In the genomic region with DNA sequence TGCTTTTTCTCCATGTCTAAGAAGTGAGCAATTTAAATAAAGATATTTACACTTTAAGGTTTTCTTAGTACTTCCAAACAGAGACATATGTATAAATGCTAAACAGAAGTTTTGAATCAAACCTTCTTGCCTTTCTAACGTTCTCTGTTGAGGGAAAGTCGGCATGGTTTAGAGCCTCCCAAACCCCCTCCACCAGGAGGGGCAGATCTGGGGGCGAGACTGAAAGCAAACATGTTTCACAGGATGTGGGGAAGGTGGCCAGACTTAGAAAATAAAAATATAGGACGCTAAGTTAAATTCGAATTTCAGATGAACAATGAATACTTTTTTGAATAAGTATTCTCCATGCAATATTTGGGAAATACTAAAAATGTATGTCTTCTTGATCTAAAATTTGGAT, we compare ENCODE assay signal across 1 cellular context.
TF ChIP-seq lines count a peak whose summit lies in the region.

No MANE protein-coding gene starts in this region.

TF ChIP-seq in HepG2, 621 proteins besides CTCF, POLR2A, EP300 and RAD21:
- TF ChIP-seq, protein P1, sequence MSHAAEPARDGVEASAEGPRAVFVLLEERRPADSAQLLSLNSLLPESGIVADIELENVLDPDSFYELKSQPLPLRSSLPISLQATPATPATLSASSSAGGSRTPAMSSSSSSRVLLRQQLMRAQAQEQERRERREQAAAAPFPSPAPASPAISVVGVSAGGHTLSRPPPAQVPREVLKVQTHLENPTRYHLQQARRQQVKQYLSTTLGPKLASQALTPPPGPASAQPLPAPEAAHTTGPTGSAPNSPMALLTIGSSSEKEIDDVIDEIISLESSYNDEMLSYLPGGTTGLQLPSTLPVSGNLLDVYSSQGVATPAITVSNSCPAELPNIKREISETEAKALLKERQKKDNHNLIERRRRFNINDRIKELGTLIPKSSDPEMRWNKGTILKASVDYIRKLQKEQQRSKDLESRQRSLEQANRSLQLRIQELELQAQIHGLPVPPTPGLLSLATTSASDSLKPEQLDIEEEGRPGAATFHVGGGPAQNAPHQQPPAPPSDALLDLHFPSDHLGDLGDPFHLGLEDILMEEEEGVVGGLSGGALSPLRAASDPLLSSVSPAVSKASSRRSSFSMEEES (CRISPR knock-in tag; IDR thresholded peaks at IDR 0.05), result no peak
- TF ChIP-seq, protein P2, sequence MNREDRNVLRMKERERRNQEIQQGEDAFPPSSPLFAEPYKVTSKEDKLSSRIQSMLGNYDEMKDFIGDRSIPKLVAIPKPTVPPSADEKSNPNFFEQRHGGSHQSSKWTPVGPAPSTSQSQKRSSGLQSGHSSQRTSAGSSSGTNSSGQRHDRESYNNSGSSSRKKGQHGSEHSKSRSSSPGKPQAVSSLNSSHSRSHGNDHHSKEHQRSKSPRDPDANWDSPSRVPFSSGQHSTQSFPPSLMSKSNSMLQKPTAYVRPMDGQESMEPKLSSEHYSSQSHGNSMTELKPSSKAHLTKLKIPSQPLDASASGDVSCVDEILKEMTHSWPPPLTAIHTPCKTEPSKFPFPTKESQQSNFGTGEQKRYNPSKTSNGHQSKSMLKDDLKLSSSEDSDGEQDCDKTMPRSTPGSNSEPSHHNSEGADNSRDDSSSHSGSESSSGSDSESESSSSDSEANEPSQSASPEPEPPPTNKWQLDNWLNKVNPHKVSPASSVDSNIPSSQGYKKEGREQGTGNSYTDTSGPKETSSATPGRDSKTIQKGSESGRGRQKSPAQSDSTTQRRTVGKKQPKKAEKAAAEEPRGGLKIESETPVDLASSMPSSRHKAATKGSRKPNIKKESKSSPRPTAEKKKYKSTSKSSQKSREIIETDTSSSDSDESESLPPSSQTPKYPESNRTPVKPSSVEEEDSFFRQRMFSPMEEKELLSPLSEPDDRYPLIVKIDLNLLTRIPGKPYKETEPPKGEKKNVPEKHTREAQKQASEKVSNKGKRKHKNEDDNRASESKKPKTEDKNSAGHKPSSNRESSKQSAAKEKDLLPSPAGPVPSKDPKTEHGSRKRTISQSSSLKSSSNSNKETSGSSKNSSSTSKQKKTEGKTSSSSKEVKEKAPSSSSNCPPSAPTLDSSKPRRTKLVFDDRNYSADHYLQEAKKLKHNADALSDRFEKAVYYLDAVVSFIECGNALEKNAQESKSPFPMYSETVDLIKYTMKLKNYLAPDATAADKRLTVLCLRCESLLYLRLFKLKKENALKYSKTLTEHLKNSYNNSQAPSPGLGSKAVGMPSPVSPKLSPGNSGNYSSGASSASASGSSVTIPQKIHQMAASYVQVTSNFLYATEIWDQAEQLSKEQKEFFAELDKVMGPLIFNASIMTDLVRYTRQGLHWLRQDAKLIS (CRISPR knock-in tag; IDR thresholded peaks at IDR 0.05), result no peak
- TF ChIP-seq ZNF430 (CRISPR knock-in tag; IDR thresholded peaks at IDR 0.05), result no peak
- TF ChIP-seq ZNF331 (CRISPR knock-in tag; IDR thresholded peaks at IDR 0.05), result no peak
- TF ChIP-seq, protein P3, sequence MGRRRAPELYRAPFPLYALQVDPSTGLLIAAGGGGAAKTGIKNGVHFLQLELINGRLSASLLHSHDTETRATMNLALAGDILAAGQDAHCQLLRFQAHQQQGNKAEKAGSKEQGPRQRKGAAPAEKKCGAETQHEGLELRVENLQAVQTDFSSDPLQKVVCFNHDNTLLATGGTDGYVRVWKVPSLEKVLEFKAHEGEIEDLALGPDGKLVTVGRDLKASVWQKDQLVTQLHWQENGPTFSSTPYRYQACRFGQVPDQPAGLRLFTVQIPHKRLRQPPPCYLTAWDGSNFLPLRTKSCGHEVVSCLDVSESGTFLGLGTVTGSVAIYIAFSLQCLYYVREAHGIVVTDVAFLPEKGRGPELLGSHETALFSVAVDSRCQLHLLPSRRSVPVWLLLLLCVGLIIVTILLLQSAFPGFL (CRISPR knock-in tag; IDR thresholded peaks at IDR 0.05), result no peak
- TF ChIP-seq SCMH1 (CRISPR knock-in tag; IDR thresholded peaks at IDR 0.05; ENCODE audit: borderline replicate concordance), result no peak
- TF ChIP-seq PHF21A (CRISPR knock-in tag; IDR thresholded peaks at IDR 0.05), result no peak
- no peak for TF ChIP-seq MIER2 (CRISPR knock-in tag; IDR thresholded peaks at IDR 0.05)
- TF ChIP-seq EZH2 (conservative IDR thresholded peaks at IDR 0.05; ENCODE audit: low read depth, low read length), result no peak
- TF ChIP-seq MAFK (conservative IDR thresholded peaks at IDR 0.05 in 1 of 2, IDR thresholded peaks at IDR 0.05 in 1 of 2; ENCODE audit: low read length in 2 of 2), result no peak
- TF ChIP-seq ZNF367 (CRISPR knock-in tag; IDR thresholded peaks at IDR 0.05; ENCODE audit: borderline replicate concordance), result no peak
- TF ChIP-seq, protein P4, sequence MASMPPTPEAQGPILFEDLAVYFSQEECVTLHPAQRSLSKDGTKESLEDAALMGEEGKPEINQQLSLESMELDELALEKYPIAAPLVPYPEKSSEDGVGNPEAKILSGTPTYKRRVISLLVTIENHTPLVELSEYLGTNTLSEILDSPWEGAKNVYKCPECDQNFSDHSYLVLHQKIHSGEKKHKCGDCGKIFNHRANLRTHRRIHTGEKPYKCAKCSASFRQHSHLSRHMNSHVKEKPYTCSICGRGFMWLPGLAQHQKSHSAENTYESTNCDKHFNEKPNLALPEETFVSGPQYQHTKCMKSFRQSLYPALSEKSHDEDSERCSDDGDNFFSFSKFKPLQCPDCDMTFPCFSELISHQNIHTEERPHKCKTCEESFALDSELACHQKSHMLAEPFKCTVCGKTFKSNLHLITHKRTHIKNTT (CRISPR knock-in tag; IDR thresholded peaks at IDR 0.05), result no peak
